Comparison of ENCODE assay signal across 1 cellular context in genomic region chr4:37891221-37892159, GRCh38.
TF ChIP-seq lines count a peak whose summit lies in the region.

No MANE protein-coding gene starts in this region.

TF ChIP-seq in HepG2, 621 proteins besides CTCF, POLR2A, EP300 and RAD21 (continued from another document):
- TF ChIP-seq, protein P1, sequence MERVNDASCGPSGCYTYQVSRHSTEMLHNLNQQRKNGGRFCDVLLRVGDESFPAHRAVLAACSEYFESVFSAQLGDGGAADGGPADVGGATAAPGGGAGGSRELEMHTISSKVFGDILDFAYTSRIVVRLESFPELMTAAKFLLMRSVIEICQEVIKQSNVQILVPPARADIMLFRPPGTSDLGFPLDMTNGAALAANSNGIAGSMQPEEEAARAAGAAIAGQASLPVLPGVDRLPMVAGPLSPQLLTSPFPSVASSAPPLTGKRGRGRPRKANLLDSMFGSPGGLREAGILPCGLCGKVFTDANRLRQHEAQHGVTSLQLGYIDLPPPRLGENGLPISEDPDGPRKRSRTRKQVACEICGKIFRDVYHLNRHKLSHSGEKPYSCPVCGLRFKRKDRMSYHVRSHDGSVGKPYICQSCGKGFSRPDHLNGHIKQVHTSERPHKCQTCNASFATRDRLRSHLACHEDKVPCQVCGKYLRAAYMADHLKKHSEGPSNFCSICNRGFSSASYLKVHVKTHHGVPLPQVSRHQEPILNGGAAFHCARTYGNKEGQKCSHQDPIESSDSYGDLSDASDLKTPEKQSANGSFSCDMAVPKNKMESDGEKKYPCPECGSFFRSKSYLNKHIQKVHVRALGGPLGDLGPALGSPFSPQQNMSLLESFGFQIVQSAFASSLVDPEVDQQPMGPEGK (CRISPR knock-in tag; IDR thresholded peaks at IDR 0.05), result peak; percentile 62
